Comparison of ENCODE assay signal across 8 cellular contexts in genomic region chr4:145481942-145482208, GRCh38. TPM values are rescaled to one million over a fixed set of nuclear protein-coding genes. Genes with fewer than 3 reads are reported as not detected.
DNase-seq lines count a peak whose midpoint lies in the region; ATAC-seq and TF ChIP-seq lines count a peak whose summit lies in the region.

No MANE protein-coding gene starts in this region.

- in situ Hi-C loops in gastrocnemius medialis (cut with MboI; ENCODE audit: low sequenced_read_pairs in 4 of 4): no loop called here

- DNase-seq in OCI-LY7 (ENCODE audit: low spot score) (no peak), foreskin fibroblast (no peak), gastrocnemius medialis (no peak), epidermal melanocyte (ENCODE audit: insufficient read length, low spot score) (no peak), dedifferentiated amniotic fluid mesenchymal stem cell (ENCODE audit: extremely low spot score) (no peak), HT-29 (ENCODE audit: low spot score) (no peak), Karpas-422 (no peak)

- H3K9ac ChIP-seq in Karpas-422 (ENCODE audit: low read length): no peak overlapping the region

- no peak for TF ChIP-seq POLR2A in gastrocnemius medialis (IDR thresholded peaks at IDR 0.05)

- CTCF ChIA-PET in OCI-LY7 (lab: Charles Lee; ENCODE audit: unreplicated experiment): no interaction called here

- no peaks in the 10 kb centered on the region for H3K27me3 ChIP-seq in gastrocnemius medialis
- H3K27me3 ChIP-seq in Karpas-422 (ENCODE audit: low read length): no peaks in the 10 kb centered on the region

- no peaks in the 10 kb centered on the region for H3K9me3 ChIP-seq in OCI-LY7 (ENCODE audit: low read length)
- H3K9me3 ChIP-seq in gastrocnemius medialis: no peaks in the 10 kb centered on the region
- no peaks in the 10 kb centered on the region for H3K9me3 ChIP-seq in Karpas-422 (ENCODE audit: low read length)

- intact Hi-C loops in OCI-LY7 (cut with micrococcal nuclease; ENCODE audit: unreplicated experiment) (loop anchor here (1.0 to 5.0 kb wide), 9 partner anchors 19 to 455 kb away; partner anchors contain the start of genes ABCE1, ANAPC10, MMAA and OTUD4), gastrocnemius medialis (cut with DNase I; ENCODE audit: low total_unique reads) (loop anchor here (1.0 to 10.0 kb wide), 8 partner anchors 55 to 1040 kb away; partner anchors contain the start of genes C4orf51 and SLC10A7)

- H3K27ac ChIP-seq in OCI-LY7 (ENCODE audit: low read depth, low read length, poor library complexity, severe bottlenecking): peak overlapping the region; percentile 82
- peak overlapping the region; percentile 91 to 98 (median 94) for H3K27ac ChIP-seq in gastrocnemius medialis
- H3K27ac ChIP-seq in Karpas-422 (ENCODE audit: low read length): no peak overlapping the region

- BruUV-seq in OCI-LY7 (replicated peaks; lab: Mats Ljungman, UMichigan): no TSS peak

- peak overlapping the region; percentile 96 for H3K4me2 ChIP-seq in OCI-LY7 (ENCODE audit: low read length)
- H3K4me2 ChIP-seq in Karpas-422 (ENCODE audit: low read depth, low read length, poor library complexity, severe bottlenecking): no peak overlapping the region

- peak overlapping the region; percentile 76; the same call in 1 of the 2 replicates for H2AFZ ChIP-seq in OCI-LY7 (ENCODE audit: low read length)
- no peak overlapping the region for H2AFZ ChIP-seq in Karpas-422 (ENCODE audit: low read length)

- H3K4me1 ChIP-seq in OCI-LY7 (ENCODE audit: insufficient read depth, low read length, poor library complexity, severe bottlenecking): peaks cover 48% of the 10 kb centered on the region
- peaks cover 30 to 34% of the 10 kb centered on the region in 2 donors for H3K4me1 ChIP-seq in gastrocnemius medialis
- peaks cover 17% of the 10 kb centered on the region for H3K4me1 ChIP-seq in Karpas-422 (ENCODE audit: low read length)

- H3K9me2 ChIP-seq in OCI-LY7 (ENCODE audit: insufficient read depth, low read length) (no peaks in the 10 kb centered on the region), Karpas-422 (replicated peaks; ENCODE audit: insufficient read depth, low read length) (no peaks in the 10 kb centered on the region)

- POLR2A ChIA-PET in OCI-LY7 (lab: Charles Lee): interaction anchor here (0.6 kb wide), 1 partner anchor 86 kb away, joined by 3 read pairs; no protein-coding TSS in a partner anchor

- peaks cover 10% of the 10 kb centered on the region; the same call in 1 of the 2 replicates for H4K20me1 ChIP-seq in OCI-LY7 (ENCODE audit: insufficient read depth, low read length)
- H4K20me1 ChIP-seq in Karpas-422 (ENCODE audit: insufficient read depth, low read depth, low read length): no peaks in the 10 kb centered on the region

- peak; percentile 25 for ATAC-seq in GM19351 (IDR thresholded peaks at IDR 0.05; ENCODE audit: unreplicated experiment)
- ATAC-seq in gastrocnemius medialis: no peak

- H3K4me3 ChIP-seq in OCI-LY7 (ENCODE audit: low read depth, low read length, poor library complexity, severe bottlenecking) (peak overlapping the region; percentile 88), foreskin fibroblast (ENCODE audit: low read depth in 1 of 2, low read length in 2 of 2) (peak overlapping the region; percentile 72 to 86), gastrocnemius medialis (peak overlapping the region; percentile 68 to 94 (median 77)), Karpas-422 (ENCODE audit: low read length) (no peak overlapping the region)

- H3K79me2 ChIP-seq in OCI-LY7 (ENCODE audit: insufficient read depth, low read depth, low read length): peaks cover 63% of the 10 kb centered on the region
- H3K79me2 ChIP-seq in Karpas-422 (ENCODE audit: low read length): no peaks in the 10 kb centered on the region

- H3K36me3 ChIP-seq in OCI-LY7 (ENCODE audit: insufficient read depth, low read length) (peaks cover 26% of the 10 kb centered on the region), gastrocnemius medialis (no peaks in the 10 kb centered on the region), Karpas-422 (ENCODE audit: insufficient read depth, low read length) (no peaks in the 10 kb centered on the region)

- TF ChIP-seq CTCF in OCI-LY7 (conservative IDR thresholded peaks at IDR 0.05; ENCODE audit: low read length) (no peak), foreskin fibroblast (IDR thresholded peaks at IDR 0.05; ENCODE audit: low read depth, low read length) (no peak), gastrocnemius medialis (IDR thresholded peaks at IDR 0.05 in 4 of 5, conservative IDR thresholded peaks at IDR 0.05 in 1 of 5) (no peak)

RNA-seq across cellular contexts. Expression of gene SMAD1, which starts 0.2 kb away (rescaled TPM):
- total RNA-seq in OCI-LY7 (2014; rRNA removed; shearing (Covaris generic)): 56.4 and 60.9 TPM in 2 replicates
- 39.9 and 57.4 TPM in 2 replicates for total RNA-seq in OCI-LY7 (2022)
- total RNA-seq in gastrocnemius medialis: 10 to 100 TPM; 19.9 to 33.9 (median 21.7) TPM
- 6.9 and 7.7 TPM in 2 replicates for total RNA-seq in HT-29 (2014; rRNA removed; shearing (Covaris generic))
- not detected in 2 replicates for total RNA-seq in Karpas-422 (2014; rRNA removed; shearing (Covaris generic); ENCODE audit: low replicate concordance)
